ENCODE assay signal across 14 cellular contexts in genomic region chr16:65524997-65525396, GRCh38.
DNase-seq lines count a peak whose midpoint lies in the region; ATAC-seq and TF ChIP-seq lines count a peak whose summit lies in the region.
"Had no signal": no experiment of that assay in that cellular context is flagged by ENCODE, and none has a peak within 500 bp of the region (broad histone marks: within the 10 kb centered on the region; RNA-seq: fewer than 3 reads in every experiment).

No MANE protein-coding gene starts in this region.

- H2AFZ ChIP-seq in SK-N-SH (ENCODE audit: low read depth) = peak overlapping the region; percentile 25; the same call in 1 of the 2 replicates

- H3K36me3 ChIP-seq in SK-N-SH (replicated peaks in 1 of 2; ENCODE audit: control insufficient read depth in 1 of 2, insufficient read depth in 2 of 2, low read length in 1 of 2) (no peaks in the 10 kb centered on the region), kidney epithelial cell (ENCODE audit: control insufficient read depth, insufficient read depth, low read length) (no peaks in the 10 kb centered on the region), testis (ENCODE audit: low read depth, missing control alignments) (no peaks in the 10 kb centered on the region)

- DNase-seq in SK-N-SH (no peak), amniotic stem cell (lab: John Stamatoyannopoulos, UW) (peak; percentile 16), kidney epithelial cell (ENCODE audit: low read depth) (peak; percentile 85), testis (peak; percentile 25), NCI-H446 (lab: John Stamatoyannopoulos, UW) (no peak), NCI-H345 (lab: John Stamatoyannopoulos, UW) (no peak), DMS114 treated with DMSO at 0.1 percent for 48 hours (lab: John Stamatoyannopoulos, UW; ENCODE audit: unreplicated experiment) (no peak)
- DNase-seq: activated CD8-positive, alpha-beta memory T cell treated with anti-CD3 and anti-CD28 coated beads, Interleukin-2, amount 50 U/mL, for 48 hours; activated naive CD8-positive, alpha-beta T cell treated with anti-CD3 and anti-CD28 coated beads for 36 hours; DMS 273 treated with DMSO at 0.1 percent for 48 hours; MM.1S had no signal

- H3K79me2 ChIP-seq in SK-N-SH (ENCODE audit: insufficient read depth) = no peaks in the 10 kb centered on the region

- POLR2A ChIA-PET in SK-N-SH (lab: Yijun Ruan, JAX) = no interaction called here

- TF ChIP-seq CTCF in SK-N-SH (IDR thresholded peaks at IDR 0.05) (no peak), kidney epithelial cell (IDR thresholded peaks at IDR 0.05; ENCODE audit: insufficient read depth, low read length, poor library complexity, severe bottlenecking) (no peak), testis (IDR thresholded peaks at IDR 0.05) (no peak)

- H4K20me1 ChIP-seq in SK-N-SH (ENCODE audit: insufficient read depth) = no peaks in the 10 kb centered on the region

- H3F3A ChIP-seq in SK-N-SH (replicated peaks; ENCODE audit: insufficient read depth) = no peaks in the 10 kb centered on the region

- TF ChIP-seq POLR2A in testis (IDR thresholded peaks at IDR 0.05) = no peak

- WGBS in SK-N-SH (ENCODE audit: low lambda C conversion rate) = 72% methylated on average over 8 of the region's 8 CpGs
- WGBS in testis, 2 donors = 50 to 60% methylated on average over 8 of the region's 8 CpGs

- CTCF ChIA-PET in SK-N-SH (lab: Yijun Ruan, JAX) = no interaction called here

- intact Hi-C loops in testis (cut with DNase I; ENCODE audit: low total_unique reads) = no loop called here

- H3K4me3 ChIP-seq in SK-N-SH (ENCODE audit: low read depth in 2 of 2, low read length in 1 of 2) = no peak overlapping the region
- no peak overlapping the region for H3K4me3 ChIP-seq in kidney epithelial cell (ENCODE audit: low read depth, low read length)
- no peak overlapping the region for H3K4me3 ChIP-seq in testis
- H3K4me3 ChIP-seq: skin epidermis had no signal

- no peak overlapping the region for H3K4me2 ChIP-seq in SK-N-SH

- no peaks in the 10 kb centered on the region for H3K9me2 ChIP-seq in SK-N-SH

- no peaks in the 10 kb centered on the region for H3K9me3 ChIP-seq in SK-N-SH
- no peaks in the 10 kb centered on the region for H3K9me3 ChIP-seq in testis

- no peak for TF ChIP-seq RAD21 in SK-N-SH (IDR thresholded peaks at IDR 0.05; ENCODE audit: low read length)

- H3K4me1 ChIP-seq in SK-N-SH (ENCODE audit: control insufficient read depth in 1 of 2, insufficient read depth in 2 of 2, low read depth in 1 of 2, low read length in 1 of 2) (peaks cover 0 to 12% of the 10 kb centered on the region in 2 experiments; a peak in 2 of 4 replicates), testis (peaks cover 21% of the 10 kb centered on the region)

- H3K27me3 ChIP-seq in SK-N-SH (ENCODE audit: insufficient read depth) (no peaks in the 10 kb centered on the region), kidney epithelial cell (ENCODE audit: control insufficient read depth, insufficient read depth, low read length) (no peaks in the 10 kb centered on the region), testis (no peaks in the 10 kb centered on the region)

- no peak overlapping the region for H3K27ac ChIP-seq in SK-N-SH (ENCODE audit: low read depth in 2 of 2, low read length in 1 of 2)
- H3K27ac ChIP-seq in testis = peak overlapping the region in 1 of 2 donors; percentile 61
- H3K27ac ChIP-seq: 22Rv1, skin epidermis had no signal

- TF ChIP-seq EP300 in SK-N-SH (IDR thresholded peaks at IDR 0.05; ENCODE audit: borderline replicate concordance in 1 of 2, low read depth in 1 of 2, low read length in 1 of 2) = no peak

- ATAC-seq in SK-N-SH treated with all-trans-retinoic acid at 6 μM for 48 hours = no peak

- no peak overlapping the region for H3K9ac ChIP-seq in SK-N-SH

TF ChIP-seq in SK-N-SH, 30 proteins besides CTCF, POLR2A, EP300 and RAD21:
- TF ChIP-seq TEAD4 (IDR thresholded peaks at IDR 0.05; ENCODE audit: borderline replicate concordance, insufficient read depth) (no peak), NFIC (IDR thresholded peaks at IDR 0.05; ENCODE audit: borderline replicate concordance) (no peak), JUND (IDR thresholded peaks at IDR 0.05) (no peak), USF2 (IDR thresholded peaks at IDR 0.05; ENCODE audit: borderline replicate concordance, low read depth, low read length) (no peak), EZH2phosphoT487 (IDR thresholded peaks at IDR 0.05; ENCODE audit: borderline replicate concordance, low read depth) (no peak), REST (IDR thresholded peaks at IDR 0.05; ENCODE audit: low read depth, low read length) (no peak), RCOR1 (IDR thresholded peaks at IDR 0.05; ENCODE audit: low read length) (no peak), FOXJ3 (CRISPR knock-in tag; IDR thresholded peaks at IDR 0.05) (no peak)

TF ChIP-seq in SK-N-SH treated with all-trans-retinoic acid at 6 μM for 48 hours, 23 proteins besides CTCF, POLR2A, EP300 and RAD21 (continues in another document):
- TF ChIP-seq TOX (CRISPR knock-in tag; IDR thresholded peaks at IDR 0.05; ENCODE audit: borderline replicate concordance) (no peak), TSHZ2 (CRISPR knock-in tag; IDR thresholded peaks at IDR 0.05) (no peak), ZFP30 (CRISPR knock-in tag; IDR thresholded peaks at IDR 0.05) (no peak), BACH2 (CRISPR knock-in tag; IDR thresholded peaks at IDR 0.05; ENCODE audit: borderline replicate concordance) (no peak), TCF4 (CRISPR knock-in tag; IDR thresholded peaks at IDR 0.05; ENCODE audit: borderline replicate concordance) (no peak), ZNF8 (CRISPR knock-in tag; IDR thresholded peaks at IDR 0.05) (no peak), ZC3H10 (CRISPR knock-in tag; IDR thresholded peaks at IDR 0.05) (no peak), CSDC2 (CRISPR knock-in tag; IDR thresholded peaks at IDR 0.05) (no peak), ARNTL (CRISPR knock-in tag; IDR thresholded peaks at IDR 0.05; ENCODE audit: borderline replicate concordance, low read depth) (no peak), OSR1 (CRISPR knock-in tag; IDR thresholded peaks at IDR 0.05) (no peak), POU6F1 (CRISPR knock-in tag; IDR thresholded peaks at IDR 0.05; ENCODE audit: borderline replicate concordance, low read depth) (no peak), PPARA (CRISPR knock-in tag; IDR thresholded peaks at IDR 0.05; ENCODE audit: borderline replicate concordance) (no peak), ZFP3 (CRISPR knock-in tag; IDR thresholded peaks at IDR 0.05) (no peak), ZNF70 (CRISPR knock-in tag; IDR thresholded peaks at IDR 0.05) (no peak)
- TF ChIP-seq, protein P1, sequence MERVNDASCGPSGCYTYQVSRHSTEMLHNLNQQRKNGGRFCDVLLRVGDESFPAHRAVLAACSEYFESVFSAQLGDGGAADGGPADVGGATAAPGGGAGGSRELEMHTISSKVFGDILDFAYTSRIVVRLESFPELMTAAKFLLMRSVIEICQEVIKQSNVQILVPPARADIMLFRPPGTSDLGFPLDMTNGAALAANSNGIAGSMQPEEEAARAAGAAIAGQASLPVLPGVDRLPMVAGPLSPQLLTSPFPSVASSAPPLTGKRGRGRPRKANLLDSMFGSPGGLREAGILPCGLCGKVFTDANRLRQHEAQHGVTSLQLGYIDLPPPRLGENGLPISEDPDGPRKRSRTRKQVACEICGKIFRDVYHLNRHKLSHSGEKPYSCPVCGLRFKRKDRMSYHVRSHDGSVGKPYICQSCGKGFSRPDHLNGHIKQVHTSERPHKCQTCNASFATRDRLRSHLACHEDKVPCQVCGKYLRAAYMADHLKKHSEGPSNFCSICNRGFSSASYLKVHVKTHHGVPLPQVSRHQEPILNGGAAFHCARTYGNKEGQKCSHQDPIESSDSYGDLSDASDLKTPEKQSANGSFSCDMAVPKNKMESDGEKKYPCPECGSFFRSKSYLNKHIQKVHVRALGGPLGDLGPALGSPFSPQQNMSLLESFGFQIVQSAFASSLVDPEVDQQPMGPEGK (CRISPR knock-in tag; IDR thresholded peaks at IDR 0.05; ENCODE audit: borderline replicate concordance) = no peak

Comparison
In these comparisons a context has a peak if more than half of its experiments do, and no peak if none do; other contexts are left out.
1. DNase-seq: peak in amniotic stem cell (single experiment), kidney epithelial cell (single experiment) and testis (single experiment); none in SK-N-SH (single experiment), NCI-H446 (0 of 2), NCI-H345 (single experiment) and DMS114 treated with DMSO at 0.1 percent for 48 hours (single experiment).